Comparison of ENCODE assay signal across 1 cellular context in genomic region chr18:3254725-3255124, GRCh38.
TF ChIP-seq lines count a peak whose summit lies in the region.

No MANE protein-coding gene starts in this region.

TF ChIP-seq in IMR-90, 13 proteins besides CTCF, POLR2A, EP300 and RAD21:
- no peak for TF ChIP-seq MXI1 (IDR thresholded peaks at IDR 0.05; ENCODE audit: borderline replicate concordance, low read depth, low read length)
- no peak for TF ChIP-seq RFX5 (IDR thresholded peaks at IDR 0.05; ENCODE audit: low read depth, low read length)
- TF ChIP-seq BHLHE40 (IDR thresholded peaks at IDR 0.05; ENCODE audit: low read depth, low read length), result no peak
- TF ChIP-seq RCOR1 (IDR thresholded peaks at IDR 0.05; ENCODE audit: insufficient replicate concordance, low read length), result no peak
- TF ChIP-seq SMC3 (IDR thresholded peaks at IDR 0.05; ENCODE audit: low read depth, low read length), result no peak
- no peak for TF ChIP-seq USF2 (IDR thresholded peaks at IDR 0.05; ENCODE audit: low read depth, low read length)
- no peak for TF ChIP-seq CHD1 (IDR thresholded peaks at IDR 0.05; ENCODE audit: low read depth, low read length)
- TF ChIP-seq NFE2L2 (IDR thresholded peaks at IDR 0.05; ENCODE audit: low read depth, low read length), result no peak
